ENCODE assay signal across 8 cellular contexts in genomic region chr20:39885975-39886649, GRCh38.
DNase-seq lines count a peak whose midpoint lies in the region; ATAC-seq and TF ChIP-seq lines count a peak whose summit lies in the region.

No MANE protein-coding gene starts in this region.

- H3K9ac ChIP-seq in Karpas-422 (ENCODE audit: low read length) = no peak overlapping the region

- no peaks in the 10 kb centered on the region for H3K36me3 ChIP-seq in Karpas-422 (ENCODE audit: insufficient read depth, low read length)

- no peaks in the 10 kb centered on the region for H3K27me3 ChIP-seq in Karpas-422 (ENCODE audit: low read length)

- no peak overlapping the region for H2AFZ ChIP-seq in Karpas-422 (ENCODE audit: low read length)

- no peak overlapping the region for H3K4me2 ChIP-seq in Karpas-422 (ENCODE audit: low read depth, low read length, poor library complexity, severe bottlenecking)

- no peak overlapping the region for H3K4me3 ChIP-seq in Karpas-422 (ENCODE audit: low read length)

- H3K4me1 ChIP-seq in Karpas-422 (ENCODE audit: low read length) = no peaks in the 10 kb centered on the region

- no peaks in the 10 kb centered on the region for H4K20me1 ChIP-seq in Karpas-422 (ENCODE audit: insufficient read depth, low read depth, low read length)

- no peaks in the 10 kb centered on the region for H3K9me2 ChIP-seq in Karpas-422 (replicated peaks; ENCODE audit: insufficient read depth, low read length)

- TF ChIP-seq CTCF in GM10266 (IDR thresholded peaks at IDR 0.05; ENCODE audit: control insufficient read depth, insufficient read depth, low read depth, missing control alignments) (peak; percentile 66), VCaP (conservative IDR thresholded peaks at IDR 0.05) (peak; percentile 82)

- no peaks in the 10 kb centered on the region for H3K9me3 ChIP-seq in Karpas-422 (ENCODE audit: low read length)

- H3K79me2 ChIP-seq in Karpas-422 (ENCODE audit: low read length) = no peaks in the 10 kb centered on the region

- H3K27ac ChIP-seq in Karpas-422 (ENCODE audit: low read length) = no peak overlapping the region
- H3K27ac ChIP-seq in VCaP = no peak overlapping the region

- intact Hi-C loops in Right ventricle myocardium superior (cut with DNase I) = loop anchor here (5.0 to 10.0 kb wide), 2 partner anchors 799 to 1076 kb away; partner anchors contain the start of gene MAFB

- DNase-seq in GM10266 (ENCODE audit: extremely low spot score) (peak; percentile 39), Karpas-422 (peak; percentile 86), Right ventricle myocardium superior (peak; percentile 83), renal cortical epithelial cell (ENCODE audit: low read depth) (peak; percentile 42), NCI-H2227 treated with DMSO at 0.1 percent for 48 hours (lab: John Stamatoyannopoulos, UW) (no peak)
- no peak for DNase-seq in central memory CD4-positive, alpha-beta T cell

- ATAC-seq in Right ventricle myocardium superior (ENCODE audit: poor library complexity) = peak; percentile 90
- ATAC-seq in HG02852 (IDR thresholded peaks at IDR 0.05; ENCODE audit: unreplicated experiment) = no peak

Comparison
In these comparisons a context has a peak if more than half of its experiments do, and no peak if none do; other contexts are left out.
1. DNase-seq: peak in GM10266 (single experiment), Karpas-422 (single experiment), Right ventricle myocardium superior (single experiment) and renal cortical epithelial cell (single experiment); none in NCI-H2227 treated with DMSO at 0.1 percent for 48 hours (single experiment) and central memory CD4-positive, alpha-beta T cell (single experiment).